In genomic region chr16:2516391-2517240, GRCh38 we compare ENCODE assay signal across 9 cellular contexts. TPM values are rescaled to one million over a fixed set of nuclear protein-coding genes. Genes with fewer than 3 reads are reported as not detected.
DNase-seq lines count a peak whose midpoint lies in the region; ATAC-seq, FAIRE-seq and TF ChIP-seq lines count a peak whose summit lies in the region.
"Had no signal": no experiment of that assay in that cellular context is flagged by ENCODE, and none has a peak within 500 bp of the region (broad histone marks: within the 10 kb centered on the region; RNA-seq: fewer than 3 reads in every experiment).

No MANE protein-coding gene starts in this region.

- peaks cover 8% of the 10 kb centered on the region for H3K9me1 ChIP-seq in K562 (ENCODE audit: control insufficient read depth, insufficient read depth, low read length)

- H3K27ac Mint-ChIP-seq in activated naive CD4-positive, alpha-beta T cell treated with anti-CD3 and anti-CD28 coated beads, Interleukin-2, amount 50 U/mL, for 24 hours = peak overlapping the region; percentile 90

- peaks cover 66% of the 10 kb centered on the region for H3K4me1 Mint-ChIP-seq in activated naive CD4-positive, alpha-beta T cell treated with anti-CD3 and anti-CD28 coated beads, Interleukin-2, amount 50 U/mL, for 24 hours

- H3K4me1 ChIP-seq in K562 (replicated peaks in 1 of 2; ENCODE audit: control insufficient read depth in 2 of 2, insufficient read depth in 2 of 2, low read length in 2 of 2) (peaks cover 54 to 91% of the 10 kb centered on the region in 2 experiments), aorta (ENCODE audit: control insufficient read depth in 1 of 2, insufficient read depth in 2 of 2, low read length in 2 of 2) (no peaks in the 10 kb centered on the region)

- intact Hi-C loops in K562 (cut with micrococcal nuclease) (no loop called here), aorta (cut with DNase I) (no loop called here)

- H3K4me3 ChIP-seq in K562 = no peak overlapping the region
- no peak overlapping the region for H3K4me3 ChIP-seq in aorta (ENCODE audit: low read length in 2 of 2)

- no peak for TF ChIP-seq RAD21 in K562 (CRISPR knock-in tag; conservative IDR thresholded peaks at IDR 0.05 in 1 of 2, IDR thresholded peaks at IDR 0.05 in 1 of 2)

- no peak overlapping the region for H3K4me2 ChIP-seq in K562 (ENCODE audit: insufficient read depth, low read length)

- no peak for TF ChIP-seq POLR2A in K562 (conservative IDR thresholded peaks at IDR 0.05)

- peaks cover 78% of the 10 kb centered on the region for H3K79me2 ChIP-seq in K562 (ENCODE audit: control insufficient read depth, insufficient read depth, low read length)

- H3K27me3 Mint-ChIP-seq in activated naive CD4-positive, alpha-beta T cell treated with anti-CD3 and anti-CD28 coated beads, Interleukin-2, amount 50 U/mL, for 24 hours = no peaks in the 10 kb centered on the region

- no peak for TF ChIP-seq EP300 in K562 (IDR thresholded peaks at IDR 0.05; ENCODE audit: low read length)

- H3K9me3 Mint-ChIP-seq in activated naive CD4-positive, alpha-beta T cell treated with anti-CD3 and anti-CD28 coated beads, Interleukin-2, amount 50 U/mL, for 24 hours = no peaks in the 10 kb centered on the region

- in situ Hi-C loops in K562 (cut with MboI) = no loop called here

- no peaks in the 10 kb centered on the region for H3K9me3 ChIP-seq in K562 (replicated peaks; ENCODE audit: control insufficient read depth, insufficient read depth, low read depth, low read length)
- no peaks in the 10 kb centered on the region for H3K9me3 ChIP-seq in aorta (ENCODE audit: control insufficient read depth, low read length)

- CTCF ChIA-PET in K562 (lab: Yijun Ruan, JAX; ENCODE audit: low intra/inter-chr PET ratio) = no interaction called here

- no peak overlapping the region for H3K27ac ChIP-seq in K562 (ENCODE audit: extremely low read depth, low read depth, low read length)
- no peak overlapping the region for H3K27ac ChIP-seq in aorta (ENCODE audit: low read depth in 1 of 2, low read length in 2 of 2)

- no peak for FAIRE-seq in K562 (lab: Jason Lieb, UNC)

- H3K27me3 ChIP-seq in K562 (ENCODE audit: control insufficient read depth in 2 of 2, insufficient read depth in 2 of 2, low read length in 2 of 2) (no peaks in the 10 kb centered on the region), aorta (ENCODE audit: control insufficient read depth in 1 of 2, insufficient read depth in 2 of 2, low read length in 1 of 2) (no peaks in the 10 kb centered on the region)

- no peak for ATAC-seq in K562
- ATAC-seq in aorta (ENCODE audit: low FRiP score) = no peak
- no peak for ATAC-seq in HG03520 (IDR thresholded peaks at IDR 0.05; ENCODE audit: unreplicated experiment)
- no peak for ATAC-seq in HG02970 (IDR thresholded peaks at IDR 0.05; ENCODE audit: low FRiP score, unreplicated experiment)
- ATAC-seq in HG02938 (IDR thresholded peaks at IDR 0.05; ENCODE audit: unreplicated experiment) = no peak
- ATAC-seq: left colon had no signal

- no peak overlapping the region for H2AFZ ChIP-seq in K562 (ENCODE audit: low read depth, low read length)

- no peak for TF ChIP-seq CTCF in K562 (IDR thresholded peaks at IDR 0.05 in 2 of 3, conservative IDR thresholded peaks at IDR 0.05 in 1 of 3; ENCODE audit: insufficient read depth in 2 of 3, low read depth in 1 of 3, low read length in 3 of 3)

- peaks cover 46% of the 10 kb centered on the region for H3K36me3 ChIP-seq in K562 (ENCODE audit: control insufficient read depth, insufficient read depth, low read length)
- no peaks in the 10 kb centered on the region for H3K36me3 ChIP-seq in aorta (ENCODE audit: control insufficient read depth in 1 of 2, insufficient read depth in 2 of 2, low read length in 1 of 2)

- H4K20me1 ChIP-seq in K562 (replicated peaks; ENCODE audit: control insufficient read depth, insufficient read depth, low read length) = peaks cover 46% of the 10 kb centered on the region

- peaks cover 2% of the 10 kb centered on the region for H3K36me3 Mint-ChIP-seq in activated naive CD4-positive, alpha-beta T cell treated with anti-CD3 and anti-CD28 coated beads, Interleukin-2, amount 50 U/mL, for 24 hours

- POLR2A ChIA-PET in K562 (lab: Yijun Ruan, JAX) = interaction anchor here (0.6 to 1.3 kb wide), 5 partner anchors 27 to 512 kb away, joined by 3 to 4 read pairs (median 3); partner anchors contain the start of gene TBC1D24

- no TSS peak for BruUV-seq in K562 (replicated peaks; lab: Mats Ljungman, UMichigan)

- H3K9ac ChIP-seq in K562 (ENCODE audit: insufficient read depth in 1 of 2, low read depth in 2 of 2, low read length in 2 of 2) = peak overlapping the region in 1 of 2 experiments; percentile 87; a peak in 3 of 4 replicates

- 77% methylated on average over 11 of the region's 11 CpGs for WGBS in K562 (ENCODE audit: insufficient coverage, low coverage, missing lambda C conversion rate)
- WGBS in aorta, 2 donors = 62 to 65% methylated on average over 11 of the region's 11 CpGs

- peak overlapping the region; percentile 91 for H3K4me3 Mint-ChIP-seq in activated naive CD4-positive, alpha-beta T cell treated with anti-CD3 and anti-CD28 coated beads, Interleukin-2, amount 50 U/mL, for 24 hours

- no peak for DNase-seq in activated naive CD4-positive, alpha-beta T cell treated with Interleukin-2 at 50 U/mL for 16 hours
- DNase-seq in K562 (ENCODE audit: extremely low read depth in 1 of 4, low spot score in 3 of 4) (no peak), lung microvascular endothelial cell (ENCODE audit: low read depth in 2 of 2) (peak; percentile 26 to 51), aorta (peak; percentile 74 to 75)

RNA-seq across cellular contexts. Expression of gene ATP6V0C, which starts 2.9 kb away (rescaled TPM):
- 30.3 and 91.0 TPM in 2 replicates for total RNA-seq in K562 (2011; cell fraction: chromatin; rRNA removed; ENCODE audit: low replicate concordance)
- total RNA-seq in K562 (2011; cell fraction: nucleolus; rRNA removed) = 132 and 138 TPM in 2 replicates
- 102 and 104 TPM in 2 replicates for total RNA-seq in K562 (2011; cell fraction: nucleoplasm; rRNA removed)
- 28.4 and 48.6 TPM in 2 replicates for total RNA-seq in K562 (2014; rRNA removed)
- 10.2 and 10.8 TPM in 2 replicates for total RNA-seq in K562 (2014; rRNA removed; fragmentation: Illumina TruSeq; extraction: Trizol)
- 22.7 and 24.3 TPM in 2 replicates for total RNA-seq in K562 (2015; rRNA removed; fragmentation: Illumina TruSeq; extraction: Trizol)
- total RNA-seq in K562 (2021) = 213 and 228 TPM in 2 replicates
- polyA plus RNA-seq in K562 (2011; rRNA removed) = 7.1 and 14.1 TPM in 2 replicates
- 28.4 and 49.5 TPM in 2 replicates for polyA plus RNA-seq in K562 (2011; cell fraction: cytosol; rRNA removed)
- 18.4 and 28.6 TPM in 2 replicates for polyA plus RNA-seq in K562 (2011; cell fraction: nucleus; rRNA removed)
- polyA plus RNA-seq in K562 (2012) = 228 and 237 TPM in 2 replicates
- 44.5 and 83.3 TPM in 2 replicates for polyA plus RNA-seq in K562 (2014; fragmentation: Illumina TruSeq; extraction: Trizol)
- polyA plus RNA-seq in K562 (2014; fragmentation: Nextera tagmentation; extraction: Ambion mirVana) = 1 to 10 TPM; 2.9 to 5.2 TPM
- polyA plus RNA-seq in K562 (2014; rRNA removed) = 63.0 and 66.3 TPM in 2 replicates
- 4.5 and 5.5 TPM in 2 replicates for polyA minus RNA-seq in K562 (2011; rRNA and poly(A)+ RNA removed)
- polyA minus RNA-seq in K562 (2011; cell fraction: cytosol; rRNA and poly(A)+ RNA removed) = 81.8 and 143 TPM in 2 replicates
- 8.2 and 10.8 TPM in 2 replicates for polyA minus RNA-seq in K562 (2011; cell fraction: nucleus; rRNA and poly(A)+ RNA removed)
- total RNA-seq in lung microvascular endothelial cell = 5.2 and 7.1 TPM in 2 replicates
- total RNA-seq in aorta = 100 to 1,000 TPM; 116 to 119 TPM
- polyA plus RNA-seq in aorta = 100 to 1,000 TPM in 1 of 2 donors, 10 to 100 TPM in 1; 67.9 to 108 TPM

RNA-seq across cellular contexts. Expression of gene AMDHD2, which starts 3.6 kb away (rescaled TPM):
- total RNA-seq in K562 (2011; cell fraction: chromatin; rRNA removed; ENCODE audit: low replicate concordance) = 56.1 and 256 TPM in 2 replicates
- total RNA-seq in K562 (2011; cell fraction: nucleolus; rRNA removed) = 207 and 245 TPM in 2 replicates
- total RNA-seq in K562 (2011; cell fraction: nucleoplasm; rRNA removed) = 104 and 109 TPM in 2 replicates
- total RNA-seq in K562 (2014; rRNA removed) (39.5 and 48.7 TPM in 2 replicates), K562 (2014; rRNA removed; fragmentation: Illumina TruSeq; extraction: Trizol) (2.0 and 3.6 TPM in 2 replicates), K562 (2015; rRNA removed; fragmentation: Illumina TruSeq; extraction: Trizol) (23.0 and 24.9 TPM in 2 replicates), K562 (2021) (42.3 and 55.1 TPM in 2 replicates), lung microvascular endothelial cell (25.5 and 30.8 TPM in 2 replicates), aorta (10 to 100 TPM; 22.0 to 44.6 TPM)
- polyA plus RNA-seq in K562 (2011; rRNA removed) (11.7 and 19.0 TPM in 2 replicates), K562 (2014; fragmentation: Illumina TruSeq; extraction: Trizol) (10.1 and 18.1 TPM in 2 replicates), K562 (2014; fragmentation: Nextera tagmentation; extraction: Ambion mirVana) (under 1 TPM in 1 of 2 experiments, not detected in 1; 0.38 TPM), K562 (2014; rRNA removed) (54.4 and 56.9 TPM in 2 replicates), aorta (10 to 100 TPM; 19.5 to 48.6 TPM)
- 12.6 and 34.7 TPM in 2 replicates for polyA plus RNA-seq in K562 (2011; cell fraction: cytosol; rRNA removed)
- 186 and 323 TPM in 2 replicates for polyA plus RNA-seq in K562 (2011; cell fraction: nucleus; rRNA removed)
- polyA plus RNA-seq in K562 (2012) = 37.8 and 57.1 TPM in 2 replicates
- polyA minus RNA-seq in K562 (2011; rRNA and poly(A)+ RNA removed) = 2.0 and 5.0 TPM in 2 replicates
- 11.7 and 14.9 TPM in 2 replicates for polyA minus RNA-seq in K562 (2011; cell fraction: cytosol; rRNA and poly(A)+ RNA removed)
- polyA minus RNA-seq in K562 (2011; cell fraction: nucleus; rRNA and poly(A)+ RNA removed) = 48.8 and 59.8 TPM in 2 replicates

RNA-seq across cellular contexts. Expression of gene CEMP1, which starts 14.6 kb away (rescaled TPM):
- total RNA-seq in K562 (2011; cell fraction: chromatin; rRNA removed; ENCODE audit: low replicate concordance) = 0.21 TPM in 1 of 2 replicates, not detected in the other
- total RNA-seq in K562 (2011; cell fraction: nucleolus; rRNA removed) = 0.39 and 0.83 TPM in 2 replicates
- total RNA-seq in K562 (2011; cell fraction: nucleoplasm; rRNA removed) = not detected in 2 replicates
- not detected in 2 replicates for total RNA-seq in K562 (2014; rRNA removed)
- total RNA-seq in K562 (2014; rRNA removed; fragmentation: Illumina TruSeq; extraction: Trizol) = not detected in 2 replicates
- total RNA-seq in K562 (2015; rRNA removed; fragmentation: Illumina TruSeq; extraction: Trizol) = not detected in 2 replicates
- not detected in 2 replicates for total RNA-seq in K562 (2021)
- not detected in 2 replicates for polyA plus RNA-seq in K562 (2011; rRNA removed)
- not detected in 2 replicates for polyA plus RNA-seq in K562 (2011; cell fraction: cytosol; rRNA removed)
- polyA plus RNA-seq in K562 (2011; cell fraction: nucleus; rRNA removed) = 0.11 TPM in 1 of 2 replicates, not detected in the other
- polyA plus RNA-seq in K562 (2012) = 3.4 TPM in 1 of 2 replicates, not detected in the other
- polyA plus RNA-seq in K562 (2014; fragmentation: Illumina TruSeq; extraction: Trizol) = not detected in 2 replicates
- under 1 TPM in 1 of 2 experiments, not detected in 1; 0.45 TPM for polyA plus RNA-seq in K562 (2014; fragmentation: Nextera tagmentation; extraction: Ambion mirVana)
- 0.05 TPM in 1 of 2 replicates, not detected in the other for polyA plus RNA-seq in K562 (2014; rRNA removed)
- polyA minus RNA-seq in K562 (2011; rRNA and poly(A)+ RNA removed) = not detected in 2 replicates
- not detected in 2 replicates for polyA minus RNA-seq in K562 (2011; cell fraction: cytosol; rRNA and poly(A)+ RNA removed)
- polyA minus RNA-seq in K562 (2011; cell fraction: nucleus; rRNA and poly(A)+ RNA removed) = 0.13 and 0.33 TPM in 2 replicates
- total RNA-seq in lung microvascular endothelial cell = under 0.01 TPM in 1 of 2 replicates, not detected in the other
- not detected for total RNA-seq in aorta
- polyA plus RNA-seq in aorta = 1 to 10 TPM in 1 of 2 donors, under 1 TPM in 1; 0.38 to 1.2 TPM

RNA-seq across cellular contexts. Expression of gene PDPK1, which starts 21.2 kb away (rescaled TPM):
- total RNA-seq in K562 (2011; cell fraction: chromatin; rRNA removed; ENCODE audit: low replicate concordance) = 117 and 145 TPM in 2 replicates
- 53.9 and 57.6 TPM in 2 replicates for total RNA-seq in K562 (2011; cell fraction: nucleolus; rRNA removed)
- total RNA-seq in K562 (2011; cell fraction: nucleoplasm; rRNA removed) = 56.8 and 78.9 TPM in 2 replicates
- 11.1 and 16.5 TPM in 2 replicates for total RNA-seq in K562 (2014; rRNA removed)
- 18.7 and 20.4 TPM in 2 replicates for total RNA-seq in K562 (2014; rRNA removed; fragmentation: Illumina TruSeq; extraction: Trizol)
- total RNA-seq in K562 (2015; rRNA removed; fragmentation: Illumina TruSeq; extraction: Trizol) = 15.2 and 17.1 TPM in 2 replicates
- 37.2 and 38.9 TPM in 2 replicates for total RNA-seq in K562 (2021)
- 32.1 and 37.1 TPM in 2 replicates for polyA plus RNA-seq in K562 (2011; rRNA removed)
- 18.7 and 25.8 TPM in 2 replicates for polyA plus RNA-seq in K562 (2011; cell fraction: cytosol; rRNA removed)
- 31.1 and 36.8 TPM in 2 replicates for polyA plus RNA-seq in K562 (2011; cell fraction: nucleus; rRNA removed)
- polyA plus RNA-seq in K562 (2012) = 16.3 and 20.5 TPM in 2 replicates
- 30.3 and 32.4 TPM in 2 replicates for polyA plus RNA-seq in K562 (2014; fragmentation: Illumina TruSeq; extraction: Trizol)
- 1 to 10 TPM; 4.0 to 4.6 TPM for polyA plus RNA-seq in K562 (2014; fragmentation: Nextera tagmentation; extraction: Ambion mirVana)
- 21.3 and 22.3 TPM in 2 replicates for polyA plus RNA-seq in K562 (2014; rRNA removed)
- 40.3 and 44.0 TPM in 2 replicates for polyA minus RNA-seq in K562 (2011; rRNA and poly(A)+ RNA removed)
- polyA minus RNA-seq in K562 (2011; cell fraction: cytosol; rRNA and poly(A)+ RNA removed) = 13.6 and 19.9 TPM in 2 replicates
- 15.1 and 20.4 TPM in 2 replicates for polyA minus RNA-seq in K562 (2011; cell fraction: nucleus; rRNA and poly(A)+ RNA removed)
- 12.6 and 16.3 TPM in 2 replicates for total RNA-seq in lung microvascular endothelial cell
- total RNA-seq in aorta = 10 to 100 TPM; 43.0 to 46.4 TPM
- polyA plus RNA-seq in aorta = 10 to 100 TPM; 12.7 to 17.9 TPM

RNA-seq across cellular contexts. Expression of gene TBC1D24, which starts 41.7 kb away (rescaled TPM):
- 29.2 and 69.3 TPM in 2 replicates for total RNA-seq in K562 (2011; cell fraction: chromatin; rRNA removed; ENCODE audit: low replicate concordance)
- total RNA-seq in K562 (2011; cell fraction: nucleolus; rRNA removed) = 36.9 and 38.2 TPM in 2 replicates
- 27.0 and 36.9 TPM in 2 replicates for total RNA-seq in K562 (2011; cell fraction: nucleoplasm; rRNA removed)
- total RNA-seq in K562 (2014; rRNA removed) (7.2 and 13.4 TPM in 2 replicates), K562 (2014; rRNA removed; fragmentation: Illumina TruSeq; extraction: Trizol) (4.2 and 4.9 TPM in 2 replicates), K562 (2015; rRNA removed; fragmentation: Illumina TruSeq; extraction: Trizol) (9.1 and 11.2 TPM in 2 replicates), K562 (2021) (22.6 and 24.3 TPM in 2 replicates), lung microvascular endothelial cell (5.0 and 6.3 TPM in 2 replicates), aorta (10 to 100 TPM in 1 of 2 donors, 1 to 10 TPM in 1; 6.9 to 15.6 TPM)
- polyA plus RNA-seq in K562 (2011; rRNA removed) (5.7 and 9.4 TPM in 2 replicates), K562 (2014; fragmentation: Illumina TruSeq; extraction: Trizol) (7.2 and 9.4 TPM in 2 replicates), K562 (2014; fragmentation: Nextera tagmentation; extraction: Ambion mirVana) (1 to 10 TPM; 1.7 to 4.2 TPM), K562 (2014; rRNA removed) (8.3 and 9.3 TPM in 2 replicates), aorta (1 to 10 TPM in 1 of 2 donors, under 1 TPM in 1; 0.38 to 3.0 TPM)
- 7.1 and 12.3 TPM in 2 replicates for polyA plus RNA-seq in K562 (2011; cell fraction: cytosol; rRNA removed)
- polyA plus RNA-seq in K562 (2011; cell fraction: nucleus; rRNA removed) = 22.9 and 34.2 TPM in 2 replicates
- 8.5 and 9.1 TPM in 2 replicates for polyA plus RNA-seq in K562 (2012)
- polyA minus RNA-seq in K562 (2011; rRNA and poly(A)+ RNA removed) = 6.5 and 9.7 TPM in 2 replicates
- 13.1 and 14.3 TPM in 2 replicates for polyA minus RNA-seq in K562 (2011; cell fraction: cytosol; rRNA and poly(A)+ RNA removed)
- 12.5 and 15.3 TPM in 2 replicates for polyA minus RNA-seq in K562 (2011; cell fraction: nucleus; rRNA and poly(A)+ RNA removed)

Comparison
In these comparisons a context has a peak if more than half of its experiments do, and no peak if none do; other contexts are left out.
1. DNase-seq: peak in lung microvascular endothelial cell (2 of 2) and aorta (2 of 2); none in activated naive CD4-positive, alpha-beta T cell treated with Interleukin-2 at 50 U/mL for 16 hours (single experiment) and K562 (0 of 4).